ENCODE assay signal across 7 cellular contexts in the genomic region with DNA sequence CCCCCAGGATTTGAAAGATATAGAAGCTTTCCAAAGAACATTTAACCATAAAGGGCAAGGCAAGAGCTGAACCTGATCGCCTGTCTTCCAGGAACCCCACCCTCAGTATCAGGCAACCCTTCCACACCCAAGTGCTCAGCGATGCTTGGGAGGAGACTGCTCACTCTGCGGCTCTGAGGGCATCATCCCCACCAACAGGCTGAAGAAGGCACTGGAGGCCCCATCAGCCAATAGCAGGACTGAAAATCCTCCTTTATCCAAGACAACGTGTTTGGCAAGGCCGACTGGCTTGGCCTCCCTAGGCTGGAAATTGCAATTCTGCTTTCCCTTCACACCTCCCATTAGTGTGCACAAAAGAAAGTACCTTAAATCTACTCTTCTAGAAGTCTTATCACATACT. TPM values are rescaled to one million over a fixed set of nuclear protein-coding genes. Genes with fewer than 3 reads are reported as not detected.
A peak's percentile ranks its signal among the peaks of the same experiment; 100 is the strongest.
DNase-seq lines count a peak whose midpoint lies in the region; ATAC-seq and TF ChIP-seq lines count a peak whose summit lies in the region.

No MANE protein-coding gene starts in this region.

- no peak for ATAC-seq in GM18511 (IDR thresholded peaks at IDR 0.05; ENCODE audit: unreplicated experiment)

- no TSS peak for BruUV-seq in MCF 10A (replicated peaks; lab: Mats Ljungman, UMichigan)

- no peak for TF ChIP-seq CTCF in MCF 10A (IDR thresholded peaks at IDR 0.05; ENCODE audit: unreplicated experiment)

- H3K27me3 Mint-ChIP-seq in MCF 10A (ENCODE audit: insufficient read depth, unreplicated experiment), result no peaks in the 10 kb centered on the region
- no peaks in the 10 kb centered on the region for H3K27me3 Mint-ChIP-seq in stimulated activated naive CD8-positive, alpha-beta T cell treated with anti-CD3 and anti-CD28 coated beads, Interleukin-15, Interleukin-2, amounts not matched to agents 100 ng/mL and 50 ng/mL, for 24 hours

- no peaks in the 10 kb centered on the region for H3K27me3 ChIP-seq in H7 (ENCODE audit: control insufficient read depth, insufficient read depth, low read length)

- H3K36me3 ChIP-seq in H7 (replicated peaks; ENCODE audit: control insufficient read depth, insufficient read depth, low read length), result no peaks in the 10 kb centered on the region

- intact Hi-C loops in MCF 10A (cut with micrococcal nuclease), result no loop called here

- DNase-seq in H7, result peak; percentile 45
- DNase-seq in NCI-H526 treated with DMSO at 0.1 percent for 48 hours (lab: John Stamatoyannopoulos, UW), result peak; percentile 22
- DNase-seq in MCF 10A (ENCODE audit: unreplicated experiment), result peak; percentile 12
- DNase-seq in kidney tubule cell (ENCODE audit: low spot score), result peak; percentile 60
- no peak for DNase-seq in activated gamma-delta T cell (lab: John Stamatoyannopoulos, UW)

- POLR2A ChIA-PET in MCF 10A (lab: Yijun Ruan, JAX), result interaction anchor here (0.6 to 9.4 kb wide), 25 partner anchors 10 to 1797 kb away, joined by 3 to 349 read pairs (median 13); a partner anchor contains a TSS

- peaks cover 25% of the 10 kb centered on the region for H3K4me1 Mint-ChIP-seq in MCF 10A (ENCODE audit: insufficient read depth, unreplicated experiment)
- peaks cover 36% of the 10 kb centered on the region for H3K4me1 Mint-ChIP-seq in stimulated activated naive CD8-positive, alpha-beta T cell treated with anti-CD3 and anti-CD28 coated beads, Interleukin-15, Interleukin-2, amounts not matched to agents 100 ng/mL and 50 ng/mL, for 24 hours (ENCODE audit: low read depth)

- CTCF ChIA-PET in MCF 10A (lab: Yijun Ruan, JAX), result interaction anchor here (0.6 to 9.0 kb wide), 9 partner anchors 12 to 1116 kb away, joined by 3 to 82 read pairs (median 14); a partner anchor contains a TSS

- peak overlapping the region; percentile 100 for H3K27ac Mint-ChIP-seq in MCF 10A (ENCODE audit: low read depth, unreplicated experiment)
- H3K27ac Mint-ChIP-seq in stimulated activated naive CD8-positive, alpha-beta T cell treated with anti-CD3 and anti-CD28 coated beads, Interleukin-15, Interleukin-2, amounts not matched to agents 100 ng/mL and 50 ng/mL, for 24 hours, result peak overlapping the region; percentile 96

- peak overlapping the region; percentile 100 for H3K4me3 ChIP-seq in H7 (ENCODE audit: insufficient read depth, low read depth, low read length)

- no peaks in the 10 kb centered on the region for H3K9me3 Mint-ChIP-seq in MCF 10A (ENCODE audit: unreplicated experiment)
- H3K9me3 Mint-ChIP-seq in stimulated activated naive CD8-positive, alpha-beta T cell treated with anti-CD3 and anti-CD28 coated beads, Interleukin-15, Interleukin-2, amounts not matched to agents 100 ng/mL and 50 ng/mL, for 24 hours, result no peaks in the 10 kb centered on the region

- peaks cover 7% of the 10 kb centered on the region for H3K36me3 Mint-ChIP-seq in MCF 10A (ENCODE audit: insufficient read depth, unreplicated experiment)
- peaks cover 27% of the 10 kb centered on the region for H3K36me3 Mint-ChIP-seq in stimulated activated naive CD8-positive, alpha-beta T cell treated with anti-CD3 and anti-CD28 coated beads, Interleukin-15, Interleukin-2, amounts not matched to agents 100 ng/mL and 50 ng/mL, for 24 hours (ENCODE audit: low read depth)

- H3K4me3 Mint-ChIP-seq in MCF 10A (ENCODE audit: unreplicated experiment), result peak overlapping the region; percentile 97
- H3K4me3 Mint-ChIP-seq in stimulated activated naive CD8-positive, alpha-beta T cell treated with anti-CD3 and anti-CD28 coated beads, Interleukin-15, Interleukin-2, amounts not matched to agents 100 ng/mL and 50 ng/mL, for 24 hours, result peak overlapping the region; percentile 90

RNA-seq across cellular contexts. Expression of a gene that starts 1.4 kb away (rescaled TPM):
- total RNA-seq in H7 (2014; rRNA removed; shearing (Covaris generic)), result 152 and 184 TPM in 2 replicates
- total RNA-seq in MCF 10A (2022), result 317 and 359 TPM in 2 replicates

RNA-seq across cellular contexts. Expression of a gene that starts 50.5 kb away (rescaled TPM):
- 287 and 332 TPM in 2 replicates for total RNA-seq in H7 (2014; rRNA removed; shearing (Covaris generic))
- total RNA-seq in MCF 10A (2022), result 415 and 488 TPM in 2 replicates
